21 cellular contexts compared by ENCODE assay signal in the genomic region with DNA sequence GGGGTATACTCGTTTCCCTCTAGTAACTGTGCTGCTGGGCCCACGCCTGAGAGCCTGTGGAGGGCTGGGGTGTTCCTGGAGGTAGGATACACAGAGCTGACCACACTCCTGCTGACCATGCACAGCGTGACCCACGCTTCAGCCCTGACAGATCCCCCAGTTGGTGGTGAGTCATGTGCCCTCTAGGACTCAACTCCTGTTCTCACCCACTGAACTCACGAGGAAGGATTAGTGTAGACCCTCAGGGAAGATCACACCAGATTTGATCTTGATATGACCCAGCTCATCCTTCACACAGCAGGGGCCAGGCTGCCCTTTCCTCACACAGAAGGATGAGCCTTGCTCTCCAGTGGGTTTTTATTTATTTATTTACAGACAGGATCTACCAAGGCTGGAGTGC. TPM values are rescaled to one million over a fixed set of nuclear protein-coding genes. Genes with fewer than 3 reads are reported as not detected.
DNase-seq lines count a peak whose midpoint lies in the region; FAIRE-seq and TF ChIP-seq lines count a peak whose summit lies in the region.
"Had no signal": no experiment of that assay in that cellular context is flagged by ENCODE, and none has a peak within 500 bp of the region (broad histone marks: within the 10 kb centered on the region; RNA-seq: fewer than 3 reads in every experiment).

No MANE protein-coding gene starts in this region.

- H3K4me2 ChIP-seq in astrocyte (ENCODE audit: low read length), result no peak overlapping the region
- H3K4me2 ChIP-seq in osteoblast (ENCODE audit: insufficient read depth, low read length), result no peak overlapping the region

- peaks cover 10% of the 10 kb centered on the region for H3K4me1 ChIP-seq in astrocyte (ENCODE audit: insufficient read depth, low read length)
- peaks cover 17% of the 10 kb centered on the region for H3K4me1 ChIP-seq in osteoblast (ENCODE audit: insufficient read depth, low read length)
- H3K4me1 ChIP-seq in adrenal gland (replicated peaks in 1 of 2), result no peaks in the 10 kb centered on the region

- WGBS in adrenal gland, 4 donors, result 82 to 91% (median 87%) methylated on average over 4 to 5 of the region's 5 CpGs

- H3K4me1 Mint-ChIP-seq in astrocyte (ENCODE audit: low read depth, unreplicated experiment) (peaks cover 7% of the 10 kb centered on the region), nephron progenitor cell (no peaks in the 10 kb centered on the region)

- no peak overlapping the region for H3K27ac Mint-ChIP-seq in astrocyte (ENCODE audit: unreplicated experiment)
- no peak overlapping the region for H3K27ac Mint-ChIP-seq in nephron progenitor cell
- H3K27ac Mint-ChIP-seq: activated naive CD8-positive, alpha-beta T cell treated with anti-CD3 and anti-CD28 coated beads for 36 hours had no signal

- H3K27me3 ChIP-seq in astrocyte (ENCODE audit: insufficient read depth, low read length) (no peaks in the 10 kb centered on the region), osteoblast (ENCODE audit: insufficient read depth, low read length) (no peaks in the 10 kb centered on the region), adrenal gland (no peaks in the 10 kb centered on the region)

- intact Hi-C loops in adrenal gland (cut with DNase I), result no loop called here

- no peak for TF ChIP-seq CTCF in astrocyte (IDR thresholded peaks at IDR 0.05; ENCODE audit: insufficient read depth, low read depth, low read length)
- no peak for TF ChIP-seq CTCF in osteoblast (IDR thresholded peaks at IDR 0.05; ENCODE audit: extremely low read depth, low read depth, low read length)
- no peak for TF ChIP-seq CTCF in nephron progenitor cell (IDR thresholded peaks at IDR 0.05)
- TF ChIP-seq CTCF in adrenal gland (IDR thresholded peaks at IDR 0.05), result no peak

- no peak overlapping the region for H3K9ac ChIP-seq in astrocyte (ENCODE audit: low read length)

- H3K4me3 Mint-ChIP-seq in astrocyte (ENCODE audit: unreplicated experiment), result no peak overlapping the region
- H3K4me3 Mint-ChIP-seq in nephron progenitor cell, result no peak overlapping the region
- H3K4me3 Mint-ChIP-seq: activated naive CD8-positive, alpha-beta T cell treated with anti-CD3 and anti-CD28 coated beads for 36 hours; central memory CD8-positive, alpha-beta T cell; effector memory CD8-positive, alpha-beta T cell had no signal

- H3K4me3 ChIP-seq in astrocyte (ENCODE audit: insufficient read depth, low read depth, low read length) (no peak overlapping the region), osteoblast (ENCODE audit: insufficient read depth, low read length) (no peak overlapping the region), adrenal gland (no peak overlapping the region)
- H3K4me3 ChIP-seq: mucosa of descending colon, thoracic aorta had no signal

- no peak for TF ChIP-seq POLR2A in adrenal gland (IDR thresholded peaks at IDR 0.05)

- no peaks in the 10 kb centered on the region for H3K36me3 ChIP-seq in astrocyte (ENCODE audit: insufficient read depth, low read length)
- H3K36me3 ChIP-seq in osteoblast (ENCODE audit: insufficient read depth, low read length), result no peaks in the 10 kb centered on the region
- no peaks in the 10 kb centered on the region for H3K36me3 ChIP-seq in adrenal gland (replicated peaks in 1 of 2)
- H3K36me3 ChIP-seq: thoracic aorta had no signal

- no peaks in the 10 kb centered on the region for H3K36me3 Mint-ChIP-seq in astrocyte (ENCODE audit: low read depth, unreplicated experiment)
- H3K36me3 Mint-ChIP-seq in nephron progenitor cell (ENCODE audit: low read depth), result no peaks in the 10 kb centered on the region
- H3K36me3 Mint-ChIP-seq: activated naive CD8-positive, alpha-beta T cell treated with anti-CD3 and anti-CD28 coated beads for 36 hours had no signal

- H3K27ac ChIP-seq in astrocyte (ENCODE audit: low read depth, low read length) (no peak overlapping the region), osteoblast (ENCODE audit: low read depth, low read length) (no peak overlapping the region), adrenal gland (no peak overlapping the region)
- H3K27ac ChIP-seq: thoracic aorta had no signal

- H3K9me3 Mint-ChIP-seq in astrocyte (ENCODE audit: unreplicated experiment), result peaks cover 2% of the 10 kb centered on the region
- peaks cover 12% of the 10 kb centered on the region for H3K9me3 Mint-ChIP-seq in nephron progenitor cell
- H3K9me3 Mint-ChIP-seq: activated naive CD8-positive, alpha-beta T cell treated with anti-CD3 and anti-CD28 coated beads for 36 hours; central memory CD8-positive, alpha-beta T cell; effector memory CD8-positive, alpha-beta T cell had no signal

- H3K79me2 ChIP-seq in astrocyte (ENCODE audit: insufficient read depth, low read length) (no peaks in the 10 kb centered on the region), osteoblast (ENCODE audit: insufficient read depth, low read length) (no peaks in the 10 kb centered on the region)

- H2AFZ ChIP-seq in astrocyte (ENCODE audit: low read depth, low read length), result peak overlapping the region; percentile 10
- peak overlapping the region; percentile 54 for H2AFZ ChIP-seq in osteoblast (ENCODE audit: low read length)

- FAIRE-seq in HTR-8/SVneo (lab: Jason Lieb, UNC) (peak; percentile 97), astrocyte (lab: Jason Lieb, UNC) (no peak)

- H4K20me1 ChIP-seq in astrocyte (ENCODE audit: insufficient read depth, low read length) (no peaks in the 10 kb centered on the region), osteoblast (ENCODE audit: insufficient read depth, low read length) (no peaks in the 10 kb centered on the region)

- in situ Hi-C loops in Caki2 (cut with HindIII; ENCODE audit: low pct_unique_long_range_greater_than_20kb, low sequenced_read_pairs), result no loop called here

- H3K27me3 Mint-ChIP-seq in astrocyte (ENCODE audit: low read depth, unreplicated experiment), result peaks cover 5% of the 10 kb centered on the region
- peaks cover 42% of the 10 kb centered on the region for H3K27me3 Mint-ChIP-seq in nephron progenitor cell (ENCODE audit: low read depth, poor library complexity)
- H3K27me3 Mint-ChIP-seq: activated naive CD8-positive, alpha-beta T cell treated with anti-CD3 and anti-CD28 coated beads for 36 hours; effector memory CD8-positive, alpha-beta T cell had no signal

- peak; percentile 79 for DNase-seq in Caki2 (ENCODE audit: low read depth)
- no peak for DNase-seq in HTR-8/SVneo (ENCODE audit: insufficient read length, low spot score)
- DNase-seq in astrocyte (ENCODE audit: low read depth), result peak; percentile 15
- DNase-seq in osteoblast (ENCODE audit: insufficient read length, low spot score, missing footprints), result peak; percentile 78
- DNase-seq in nephron progenitor cell, result no peak
- no peak for DNase-seq in NCI-H187 treated with DMSO at 0.1 percent for 48 hours (lab: John Stamatoyannopoulos, UW)
- no peak for DNase-seq in adrenal gland
- no peak for DNase-seq in NCI-H2081 treated with DMSO at 0.1 percent for 48 hours (lab: John Stamatoyannopoulos, UW)
- DNase-seq: activated CD4-positive, alpha-beta T cell treated with anti-CD3 and anti-CD28 coated beads, Interleukin-2, amount 50 U/mL, for 1 hour; activated naive CD8-positive, alpha-beta T cell treated with anti-CD3 and anti-CD28 coated beads for 36 hours; activated T-cell treated with anti-CD3 and anti-CD28 coated beads, Interleukin-2, amount 50 U/mL, for 1 hour; DMS53; effector memory CD8-positive, alpha-beta T cell; mucosa of descending colon; NCI-H1105; NCI-H2227 treated with DMSO at 0.1 percent for 48 hours; SHP77 treated with DMSO at 0.1 percent for 48 hours had no signal

- H3K9me3 ChIP-seq in astrocyte (ENCODE audit: insufficient read depth, low read depth, low read length) (no peaks in the 10 kb centered on the region), osteoblast (ENCODE audit: low read depth, low read length) (no peaks in the 10 kb centered on the region), adrenal gland (replicated peaks in 1 of 3) (no peaks in the 10 kb centered on the region)
- H3K9me3 ChIP-seq: mucosa of descending colon, thoracic aorta had no signal

RNA-seq across cellular contexts. Expression of gene ACP7, which starts 13.3 kb away (rescaled TPM):
- not detected in 2 replicates for total RNA-seq in Caki2 (2014; rRNA removed; shearing (Covaris generic); ENCODE audit: low replicate concordance)
- total RNA-seq in astrocyte (not detected in 2 replicates), osteoblast (0.29 TPM in 1 of 2 replicates, not detected in the other), adrenal gland (not detected)
- not detected for polyA plus RNA-seq in adrenal gland
- total RNA-seq: activated naive CD8-positive, alpha-beta T cell treated with anti-CD3 and anti-CD28 coated beads for 36 hours; mucosa of descending colon; osteocyte; skeletal muscle tissue; thoracic aorta had no signal

RNA-seq across cellular contexts. Expression of gene FBXO27, which starts 38.5 kb away (rescaled TPM):
- total RNA-seq in Caki2 (2014; rRNA removed; shearing (Covaris generic); ENCODE audit: low replicate concordance), result 28.1 and 50.7 TPM in 2 replicates
- 4.1 and 7.1 TPM in 2 replicates for total RNA-seq in astrocyte
- 4.7 and 5.0 TPM in 2 replicates for total RNA-seq in osteoblast
- 10 to 100 TPM in 2 of 8 donors, 1 to 10 TPM in 6; 1.8 to 17.2 (median 3.7) TPM for total RNA-seq in adrenal gland
- 1 to 10 TPM; 1.1 to 2.3 (median 2.0) TPM for polyA plus RNA-seq in adrenal gland

RNA-seq across cellular contexts. Expression of gene PAK4, which starts 54.7 kb away (rescaled TPM):
- total RNA-seq in Caki2 (2014; rRNA removed; shearing (Covaris generic); ENCODE audit: low replicate concordance), result 23.1 and 28.0 TPM in 2 replicates
- total RNA-seq in astrocyte (48.0 and 51.1 TPM in 2 replicates), osteoblast (6.8 and 9.4 TPM in 2 replicates), adrenal gland (10 to 100 TPM; 14.7 to 61.0 (median 24.6) TPM)
- polyA plus RNA-seq in adrenal gland, result 10 to 100 TPM in 2 of 3 donors, 1 to 10 TPM in 1; 7.2 to 33.1 (median 27.5) TPM

Comparison
In these comparisons a context has a peak if more than half of its experiments do, and no peak if none do; other contexts are left out.
1. DNase-seq: peak in Caki2 (single experiment), astrocyte (single experiment) and osteoblast (single experiment); none in HTR-8/SVneo (single experiment), nephron progenitor cell (single experiment), NCI-H187 treated with DMSO at 0.1 percent for 48 hours (single experiment), adrenal gland (0 of 7) and NCI-H2081 treated with DMSO at 0.1 percent for 48 hours (single experiment).